23 cellular contexts compared by ENCODE assay signal in the genomic region with DNA sequence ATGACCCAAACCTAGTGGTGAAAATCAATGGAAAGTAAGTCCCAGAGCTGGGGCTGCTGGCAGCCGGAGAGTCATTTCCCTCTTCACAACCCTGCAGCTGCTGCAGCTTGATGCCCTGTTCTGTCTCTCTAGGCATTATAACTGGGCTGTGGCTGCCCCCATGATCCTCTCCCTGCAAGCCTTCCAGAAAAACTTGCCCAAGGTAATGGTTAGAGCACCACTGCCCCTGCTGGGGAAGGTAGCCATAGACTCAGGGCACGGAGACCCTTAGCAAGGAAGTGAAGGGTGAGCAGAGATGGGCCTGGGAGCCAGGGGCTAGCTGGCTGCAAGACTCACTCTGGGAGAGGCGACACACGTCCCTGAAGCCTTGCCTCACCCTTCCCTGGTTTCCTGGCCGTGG. TPM values are rescaled to one million over a fixed set of nuclear protein-coding genes. Genes with fewer than 3 reads are reported as not detected.
"Had no signal": no experiment of that assay in that cellular context is flagged by ENCODE, and none has a peak within 500 bp of the region (broad histone marks: within the 10 kb centered on the region; RNA-seq: fewer than 3 reads in every experiment).

No MANE protein-coding gene starts in this region.

- DNase-seq: activated CD4-positive, alpha-beta T cell treated with anti-CD3 and anti-CD28 coated beads for 1 hour; activated CD8-positive, alpha-beta memory T cell treated with anti-CD3 and anti-CD28 coated beads for 24 hours; activated CD8-positive, alpha-beta memory T cell treated with anti-CD3 and anti-CD28 coated beads, Interleukin-2, amount 50 U/mL, for 48 hours; activated effector memory CD4-positive, alpha-beta T cell treated with Interleukin-2 at 50 U/mL for 16 hours; activated naive CD4-positive, alpha-beta T cell treated with anti-CD3 and anti-CD28 coated beads, Interleukin-2, amount 10 ng/mL, durations not matched to agents 7 days and 5 days; activated T-cell treated with anti-CD3 and anti-CD28 coated beads, Interleukin-2, amount 50 U/mL, for 48 hours; cerebellar nuclear complex; effector CD8-positive, alpha-beta T cell; esophagus squamous epithelium; left cardiac atrium; mesenchymal stem cell; naive thymus-derived CD4-positive, alpha-beta T cell; stimulated activated CD4-positive, alpha-beta T cell treated with anti-CD3 and anti-CD28 coated beads, Interleukin-4, amount 100 ng/mL, for 24 hours; testis; upper lobe of left lung had no signal

- ATAC-seq: left cardiac atrium; naive thymus-derived CD4-positive, alpha-beta T cell; sciatic nerve; stimulated activated effector memory CD8-positive, alpha-beta T cell treated with anti-CD3 and anti-CD28 coated beads, Interleukin-12 subunit alpha, Interleukin-12 subunit beta, amount 100 ng/mL, for 72 hours had no signal

- FAIRE-seq: endothelial cell of umbilical vein had no signal

- H3K4me3 ChIP-seq: ascending aorta, breast epithelium, esophagus squamous epithelium, neural progenitor cell, prostate gland, smooth muscle cell, testis, upper lobe of left lung had no signal

RNA-seq across cellular contexts. Expression of a gene that starts 14.0 kb away (rescaled TPM):
- total RNA-seq: endothelial cell of umbilical vein had no signal
